6 cellular contexts compared by ENCODE assay signal in genomic region chr14:100208136-100208535, GRCh38. TPM values are rescaled to one million over a fixed set of nuclear protein-coding genes. Genes with fewer than 3 reads are reported as not detected.
"Had no signal": no experiment of that assay in that cellular context is flagged by ENCODE, and none has a peak within 500 bp of the region (broad histone marks: within the 10 kb centered on the region; RNA-seq: fewer than 3 reads in every experiment).

No MANE protein-coding gene starts in this region.

RNA-seq across cellular contexts. Expression of gene DEGS2, which starts 48.7 kb away (rescaled TPM):
- total RNA-seq: Right ventricle myocardium inferior, Right ventricle myocardium superior, RPMI7951, SJCRH30, SJSA1, SK-MEL-5 had no signal
